Comparison of ENCODE assay signal across 28 cellular contexts in genomic region chr10:130326954-130327353, GRCh38.
"Had no signal": no experiment of that assay in that cellular context is flagged by ENCODE, and none has a peak within 500 bp of the region (broad histone marks: within the 10 kb centered on the region; RNA-seq: fewer than 3 reads in every experiment).

No MANE protein-coding gene starts in this region.

- H3K27me3 ChIP-seq: ovary, right lobe of liver, sigmoid colon, suprapubic skin, testis, tibial artery, transverse colon, upper lobe of right lung, uterus had no signal

- ATAC-seq: naive thymus-derived CD8-positive, alpha-beta T cell; right cardiac atrium; stimulated activated memory B cell treated with anti-CD40 and anti-IgM and Interleukin-4, amounts not matched to agents 10 μg/mL and 1 μg/mL and 100 μg/mL, for 72 hours; stimulated activated naive CD8-positive, alpha-beta T cell treated with anti-CD3 and anti-CD28 coated beads, Interleukin-15, amount 100 ng/mL, for 72 hours; stimulated activated naive CD8-positive, alpha-beta T cell treated with anti-CD3 and anti-CD28 coated beads, Interleukin-15, Interleukin-2, amounts not matched to agents 100 U/mL and 50 U/mL, for 24 hours; upper lobe of right lung had no signal

- H3K4me3 ChIP-seq: ovary, right lobe of liver, sigmoid colon, suprapubic skin, testis, tibial artery, transverse colon, upper lobe of right lung, uterus had no signal

- DNase-seq: naive B cell; naive thymus-derived CD8-positive, alpha-beta T cell; nephron progenitor cell; occipital lobe; ovary; posterior cingulate gyrus; retina; right cardiac atrium; right lobe of liver; sigmoid colon; small intestine; stimulated activated CD4-positive, alpha-beta T cell treated with anti-CD3 and anti-CD28 coated beads, Interleukin-12 subunit alpha, Interleukin-12 subunit beta, amount 100 ng/mL, for 4 hours; stimulated activated CD4-positive, alpha-beta T cell treated with anti-CD3 and anti-CD28 coated beads, Interleukin-1b, Interleukin-23, amount 100 ng/mL, for 48 hours; stimulated activated CD4-positive, alpha-beta T cell treated with anti-CD3 and anti-CD28 coated beads, Interleukin-4, amount 100 ng/mL, for 1 hour; stimulated activated CD4-positive, alpha-beta T cell treated with anti-CD3 and anti-CD28 coated beads, Interleukin-4, amount 100 ng/mL, for 4 hours; stimulated activated CD8-positive, alpha-beta memory T cell treated with anti-CD3 and anti-CD28 coated beads, Interleukin-4, amount 100 ng/mL, for 48 hours; stimulated activated naive CD4-positive, alpha-beta T cell; stimulated activated naive CD8-positive, alpha-beta T cell treated with anti-CD3 and anti-CD28 coated beads, Interleukin-15, amount 100 ng/mL, for 72 hours; stimulated activated naive CD8-positive, alpha-beta T cell treated with anti-CD3 and anti-CD28 coated beads, Interleukin-15, Interleukin-2, amounts not matched to agents 100 U/mL and 50 U/mL, for 24 hours; substantia nigra; testis; tibial artery; transverse colon; upper lobe of right lung; uterus had no signal

- H3K27ac ChIP-seq: ovary, parathyroid adenoma, right lobe of liver, sigmoid colon, suprapubic skin, testis, tibial artery, transverse colon, upper lobe of right lung, uterus had no signal

- H3K4me1 ChIP-seq: parathyroid adenoma, right lobe of liver, sigmoid colon, suprapubic skin, testis, tibial artery, transverse colon, upper lobe of right lung, uterus had no signal

- H3K36me3 ChIP-seq: ovary, right lobe of liver, sigmoid colon, suprapubic skin, tibial artery, transverse colon, upper lobe of right lung, uterus had no signal

- H3K9me3 ChIP-seq: ovary, right lobe of liver, testis, transverse colon, upper lobe of right lung, uterus had no signal
